ENCODE assay signal across 8 cellular contexts in the genomic region with DNA sequence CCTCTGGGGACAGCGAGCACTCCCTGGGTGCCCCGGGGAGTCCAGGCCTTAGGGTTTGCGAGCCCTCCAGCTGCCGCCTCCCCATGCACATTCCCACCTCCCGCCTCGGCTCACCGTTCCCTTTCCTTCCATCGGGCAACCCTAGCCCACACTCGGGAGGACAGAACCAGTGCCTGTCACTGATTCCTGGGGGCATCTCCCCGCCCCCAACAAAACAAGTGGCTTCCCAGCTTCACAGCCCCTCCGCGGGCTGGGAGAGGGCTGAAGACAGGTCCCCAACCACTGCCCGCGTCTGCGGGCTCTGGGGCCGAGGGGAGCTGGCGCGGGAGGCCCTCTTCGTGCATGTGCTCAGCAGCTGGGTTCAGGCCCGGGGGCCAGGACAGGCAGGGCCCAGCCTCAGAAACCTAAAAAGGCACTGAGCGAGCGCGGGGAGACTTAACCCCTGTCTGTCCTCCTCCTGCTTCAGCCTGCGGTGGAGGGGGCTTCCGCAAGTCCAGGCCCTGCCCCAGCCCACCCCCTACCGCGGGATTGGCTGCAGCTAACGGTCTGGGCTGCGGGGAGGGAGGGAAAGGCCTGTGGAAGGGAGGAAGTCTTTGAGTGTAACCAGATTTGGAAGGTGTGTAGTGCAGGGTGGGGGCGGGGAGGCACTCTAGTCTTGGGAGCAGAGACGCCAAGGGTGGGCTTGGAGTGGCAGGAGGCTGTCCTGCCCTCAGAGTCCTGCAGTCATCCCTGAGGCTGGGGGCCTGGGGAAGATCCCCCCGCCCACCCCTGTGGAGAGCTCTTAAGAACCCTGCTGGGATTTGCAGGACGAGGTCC. TPM values are rescaled to one million over a fixed set of nuclear protein-coding genes. Genes with fewer than 3 reads are reported as not detected.
DNase-seq lines count a peak whose midpoint lies in the region; ATAC-seq lines count a peak whose summit lies in the region.

No MANE protein-coding gene starts in this region.

- H3K27ac ChIP-seq in stomach smooth muscle (ENCODE audit: low read length): peak overlapping the region; percentile 96

- peaks cover 10 to 12% of the 10 kb centered on the region in 2 donors for H3K36me3 ChIP-seq in stomach smooth muscle (ENCODE audit: control insufficient read depth in 2 of 2, insufficient read depth in 2 of 2, low read length in 2 of 2)

- ATAC-seq in activated naive CD8-positive, alpha-beta T cell treated with anti-CD3 and anti-CD28 coated beads, Interleukin-2, amount 10 ng/mL, durations not matched to agents 7 days and 5 days (ENCODE audit: low read depth): peak; percentile 11
- no peak for ATAC-seq in HG02642 (IDR thresholded peaks at IDR 0.05; ENCODE audit: poor library complexity, unreplicated experiment)

- H3K9me3 ChIP-seq in stomach smooth muscle (ENCODE audit: control insufficient read depth in 2 of 2, low read length in 2 of 2): no peaks in the 10 kb centered on the region

- H3K27me3 ChIP-seq in stomach smooth muscle (ENCODE audit: control insufficient read depth in 1 of 2, insufficient read depth in 2 of 2, low read length in 2 of 2): no peaks in the 10 kb centered on the region

- no peak overlapping the region for H3K27ac Mint-ChIP-seq in activated naive CD8-positive, alpha-beta T cell treated with anti-CD3 and anti-CD28 coated beads, Interleukin-2, amount 10 ng/mL, durations not matched to agents 7 days and 5 days
- H3K27ac Mint-ChIP-seq in immature natural killer cell: no peak overlapping the region

- DNase-seq in stimulated activated CD4-positive, alpha-beta T cell treated with anti-CD3 and anti-CD28 coated beads, Interleukin-15, amount 100 ng/mL, for 24 hours: peak; percentile 26
- DNase-seq in stimulated activated CD4-positive, alpha-beta T cell treated with anti-CD3 and anti-CD28 coated beads, Interleukin-4, amount 100 ng/mL, for 1 hour: no peak
- no peak for DNase-seq in activated naive CD8-positive, alpha-beta T cell treated with anti-CD3 and anti-CD28 coated beads, Interleukin-2, amount 10 ng/mL, durations not matched to agents 7 days and 5 days
- DNase-seq in immature natural killer cell (no peak), hippocampal formation (lab: John Stamatoyannopoulos, UW) (no peak)
- no peak for DNase-seq in activated CD4-positive, alpha-beta T cell treated with anti-CD3 and anti-CD28 coated beads for 4 hours

- peaks cover 6% of the 10 kb centered on the region for H3K4me1 Mint-ChIP-seq in activated naive CD8-positive, alpha-beta T cell treated with anti-CD3 and anti-CD28 coated beads, Interleukin-2, amount 10 ng/mL, durations not matched to agents 7 days and 5 days
- peaks cover 10% of the 10 kb centered on the region in 2 donors for H3K4me1 Mint-ChIP-seq in immature natural killer cell

- no peaks in the 10 kb centered on the region for H3K9me3 Mint-ChIP-seq in activated naive CD8-positive, alpha-beta T cell treated with anti-CD3 and anti-CD28 coated beads, Interleukin-2, amount 10 ng/mL, durations not matched to agents 7 days and 5 days
- H3K9me3 Mint-ChIP-seq in immature natural killer cell: no peaks in the 10 kb centered on the region

- H3K4me3 ChIP-seq in stomach smooth muscle (ENCODE audit: low read length in 2 of 2): peak overlapping the region; percentile 91 to 94

- H3K36me3 Mint-ChIP-seq in activated naive CD8-positive, alpha-beta T cell treated with anti-CD3 and anti-CD28 coated beads, Interleukin-2, amount 10 ng/mL, durations not matched to agents 7 days and 5 days: no peaks in the 10 kb centered on the region
- no peaks in the 10 kb centered on the region for H3K36me3 Mint-ChIP-seq in immature natural killer cell

- H3K27me3 Mint-ChIP-seq in activated naive CD8-positive, alpha-beta T cell treated with anti-CD3 and anti-CD28 coated beads, Interleukin-2, amount 10 ng/mL, durations not matched to agents 7 days and 5 days: peaks cover 38% of the 10 kb centered on the region
- peaks cover 13 to 17% (median 16%) of the 10 kb centered on the region in 3 donors for H3K27me3 Mint-ChIP-seq in immature natural killer cell (ENCODE audit: low read depth in 3 of 3)

- peaks cover 76% of the 10 kb centered on the region for H3K4me1 ChIP-seq in stomach smooth muscle (ENCODE audit: control insufficient read depth, insufficient read depth, low read length)

- H3K9ac ChIP-seq in stomach smooth muscle (ENCODE audit: low read length in 2 of 2): peak overlapping the region; percentile 93 to 94

- H3K4me3 Mint-ChIP-seq in activated naive CD8-positive, alpha-beta T cell treated with anti-CD3 and anti-CD28 coated beads, Interleukin-2, amount 10 ng/mL, durations not matched to agents 7 days and 5 days: no peak overlapping the region
- peak overlapping the region in 4 of 5 donors; percentile 30 to 53 (median 40) for H3K4me3 Mint-ChIP-seq in immature natural killer cell

- POLR2A ChIA-PET in activated naive CD8-positive, alpha-beta T cell treated with anti-CD3 and anti-CD28 coated beads, Interleukin-2, amount 10 ng/mL, durations not matched to agents 7 days and 5 days (lab: Charles Lee): interaction anchor here (0.6 kb wide), 1 partner anchor 29 kb away, joined by 3 read pairs; no protein-coding TSS in a partner anchor

RNA-seq across cellular contexts. Expression of a gene that starts 1.2 kb away (rescaled TPM):
- total RNA-seq in activated naive CD8-positive, alpha-beta T cell treated with anti-CD3 and anti-CD28 coated beads, Interleukin-2, amount 10 ng/mL, durations not matched to agents 7 days and 5 days: not detected
- polyA plus RNA-seq in immature natural killer cell: not detected

RNA-seq across cellular contexts. Expression of a gene that starts 31.3 kb away (rescaled TPM):
- total RNA-seq in activated naive CD8-positive, alpha-beta T cell treated with anti-CD3 and anti-CD28 coated beads, Interleukin-2, amount 10 ng/mL, durations not matched to agents 7 days and 5 days: 100 to 1,000 TPM; 134 TPM
- 100 to 1,000 TPM; 358 to 616 (median 487) TPM for polyA plus RNA-seq in immature natural killer cell

RNA-seq across cellular contexts. Expression of a gene that starts 39.6 kb away (rescaled TPM):
- total RNA-seq in activated naive CD8-positive, alpha-beta T cell treated with anti-CD3 and anti-CD28 coated beads, Interleukin-2, amount 10 ng/mL, durations not matched to agents 7 days and 5 days: 10 to 100 TPM; 13.8 to 14.5 TPM
- 1 to 10 TPM in 1 of 3 donors, under 1 TPM in 1, not detected in 1; 0.24 to 2.6 TPM for polyA plus RNA-seq in immature natural killer cell

RNA-seq across cellular contexts. Expression of a gene that starts 55.8 kb away (rescaled TPM):
- not detected for total RNA-seq in activated naive CD8-positive, alpha-beta T cell treated with anti-CD3 and anti-CD28 coated beads, Interleukin-2, amount 10 ng/mL, durations not matched to agents 7 days and 5 days
- polyA plus RNA-seq in immature natural killer cell: not detected
